13 cellular contexts compared by ENCODE assay signal in the genomic region with DNA sequence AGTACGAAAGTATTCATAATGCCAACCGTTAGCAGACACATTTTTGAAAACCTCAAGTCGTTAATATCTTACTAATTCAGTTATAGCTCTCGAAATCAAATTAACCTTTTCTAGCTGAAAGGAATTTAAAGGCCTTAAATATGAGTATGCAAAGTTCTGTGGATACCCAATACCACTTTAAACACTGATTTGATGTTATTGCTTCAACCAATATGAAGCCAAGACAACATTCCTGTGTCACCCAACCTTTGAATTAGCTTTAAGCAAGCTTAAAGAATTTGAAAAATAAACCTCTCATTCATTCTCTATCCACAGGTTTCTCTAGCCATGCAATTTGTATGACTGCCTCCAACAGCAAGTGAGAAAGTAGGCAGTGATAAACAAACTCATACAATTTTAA.
DNase-seq lines count a peak whose midpoint lies in the region; ATAC-seq, FAIRE-seq and TF ChIP-seq lines count a peak whose summit lies in the region.
"Had no signal": no experiment of that assay in that cellular context is flagged by ENCODE, and none has a peak within 500 bp of the region (broad histone marks: within the 10 kb centered on the region; RNA-seq: fewer than 3 reads in every experiment).

No MANE protein-coding gene starts in this region.

- no peaks in the 10 kb centered on the region for H3K9me3 ChIP-seq in skeletal muscle satellite cell (replicated peaks; ENCODE audit: low read length)

- peak overlapping the region; percentile 8 for H3K4me3 ChIP-seq in fibroblast of villous mesenchyme (ENCODE audit: low read depth, low read length)
- peak overlapping the region; percentile 74 for H3K4me3 ChIP-seq in skeletal muscle satellite cell (ENCODE audit: low read length)
- H3K4me3 ChIP-seq: hepatocyte had no signal

- no peaks in the 10 kb centered on the region for H3K9me3 Mint-ChIP-seq in T-cell
- H3K9me3 Mint-ChIP-seq: nephron had no signal

- H3K36me3 ChIP-seq in skeletal muscle satellite cell (ENCODE audit: insufficient read depth, low read length): no peaks in the 10 kb centered on the region

- H3K9ac ChIP-seq in skeletal muscle satellite cell (ENCODE audit: low read depth, low read length): peak overlapping the region; percentile 88

- ATAC-seq in T-cell (replicated peaks in 1 of 4): no peak
- no peak for ATAC-seq in HG03175 (IDR thresholded peaks at IDR 0.05; ENCODE audit: unreplicated experiment)

- POLR2A ChIA-PET in T-cell (lab: Charles Lee): interaction anchor here in 1 of 2 donors (0.5 to 0.7 kb wide), 2 partner anchors 12 to 57 kb away, joined by 3 to 9 read pairs; no protein-coding TSS in a partner anchor

- intact Hi-C loops in posterior vena cava (cut with DNase I): no loop called here

- peak overlapping the region; percentile 75 for H3K4me2 ChIP-seq in skeletal muscle satellite cell (ENCODE audit: low read length)

- H3K27me3 Mint-ChIP-seq in T-cell: no peaks in the 10 kb centered on the region

- H3K36me3 Mint-ChIP-seq in T-cell: no peaks in the 10 kb centered on the region

- H3K27ac Mint-ChIP-seq in T-cell: no peak overlapping the region
- H3K27ac Mint-ChIP-seq: nephron had no signal

- DNase-seq in GM19239 (ENCODE audit: insufficient read length, low spot score) (no peak), T-cell (no peak), fibroblast of villous mesenchyme (ENCODE audit: low read depth) (no peak), posterior vena cava (ENCODE audit: low spot score) (no peak), NOMO-1 treated with dmso at 0.1 percent for 144 hours (lab: John Stamatoyannopoulos, UW; ENCODE audit: unreplicated experiment) (no peak), NCI-H1694 treated with DMSO at 0.1 percent for 48 hours (lab: John Stamatoyannopoulos, UW) (no peak)
- DNase-seq: Karpas-422, NCI-H510A treated with DMSO at 0.1 percent for 48 hours, trophoblast cell had no signal

- H3K4me3 Mint-ChIP-seq in T-cell: peak overlapping the region in 2 of 3 donors; percentile 39 to 70
- H3K4me3 Mint-ChIP-seq: nephron had no signal

- no peak for TF ChIP-seq CTCF in fibroblast of villous mesenchyme (IDR thresholded peaks at IDR 0.05; ENCODE audit: insufficient read depth, low read depth, low read length)

- CTCF ChIA-PET in T-cell (lab: Charles Lee): no interaction called here

- peak; percentile 87 for FAIRE-seq in GM19239 (lab: Jason Lieb, UNC)

- H3K4me1 Mint-ChIP-seq in T-cell: peaks cover 8 to 21% (median 19%) of the 10 kb centered on the region in 3 donors
- H3K4me1 Mint-ChIP-seq: nephron had no signal

- peaks cover 28% of the 10 kb centered on the region for H3K4me1 ChIP-seq in skeletal muscle satellite cell (ENCODE audit: control insufficient read depth, insufficient read depth, low read length)

- H3K27me3 ChIP-seq in skeletal muscle satellite cell (ENCODE audit: control insufficient read depth, insufficient read depth, low read length): no peaks in the 10 kb centered on the region
- H3K27me3 ChIP-seq: hepatocyte had no signal
